Comparison of ENCODE assay signal across 10 cellular contexts in the genomic region with DNA sequence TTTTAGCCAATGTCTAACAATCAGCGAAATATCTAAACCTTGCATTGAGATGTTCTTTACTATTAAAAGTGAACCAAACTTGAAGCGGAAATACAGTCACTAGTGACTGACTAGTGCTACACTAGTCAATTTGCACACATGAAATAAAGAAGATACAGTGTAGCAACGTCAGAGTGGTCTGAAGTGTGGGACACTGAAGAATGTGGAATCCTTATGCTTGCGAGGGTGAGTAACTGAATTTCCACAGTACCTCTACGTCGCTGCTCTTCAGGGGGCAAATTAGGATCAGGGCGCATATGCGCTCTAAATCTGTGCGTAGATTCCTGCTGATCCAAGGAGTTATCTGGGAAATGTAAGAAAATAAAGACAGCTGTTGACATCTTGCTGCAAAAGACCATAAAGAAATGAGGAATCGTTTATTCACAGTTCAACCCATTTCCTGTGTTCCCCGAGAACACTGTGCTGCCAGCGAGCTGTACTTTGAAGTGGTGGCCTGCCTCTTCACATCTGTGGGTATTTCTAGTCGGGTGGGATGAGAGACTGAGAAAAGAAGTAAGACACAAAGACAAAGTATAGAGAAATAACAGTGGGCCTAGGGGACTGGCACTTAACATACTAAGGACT.
DNase-seq lines count a peak whose midpoint lies in the region; ATAC-seq and TF ChIP-seq lines count a peak whose summit lies in the region.
"Had no signal": no experiment of that assay in that cellular context is flagged by ENCODE, and none has a peak within 500 bp of the region (broad histone marks: within the 10 kb centered on the region; RNA-seq: fewer than 3 reads in every experiment).

No MANE protein-coding gene starts in this region.

- H3K4me1 Mint-ChIP-seq in effector memory CD8-positive, alpha-beta T cell (ENCODE audit: low read depth in 2 of 2) = peaks cover 35% of the 10 kb centered on the region in 2 donors
- no peaks in the 10 kb centered on the region for H3K4me1 Mint-ChIP-seq in stimulated activated memory B cell treated with anti-CD40 and anti-IgM and Interleukin-4, amounts not matched to agents 10 μg/mL and 1 μg/mL and 100 μg/mL, for 72 hours

- H3K4me3 Mint-ChIP-seq in effector memory CD8-positive, alpha-beta T cell = peak overlapping the region; percentile 64 to 75
- H3K4me3 Mint-ChIP-seq in stimulated activated memory B cell treated with anti-CD40 and anti-IgM and Interleukin-4, amounts not matched to agents 10 μg/mL and 1 μg/mL and 100 μg/mL, for 72 hours = no peak overlapping the region

- H3K27me3 Mint-ChIP-seq in effector memory CD8-positive, alpha-beta T cell = peaks cover 7 to 12% of the 10 kb centered on the region in 2 donors
- H3K27me3 Mint-ChIP-seq in stimulated activated memory B cell treated with anti-CD40 and anti-IgM and Interleukin-4, amounts not matched to agents 10 μg/mL and 1 μg/mL and 100 μg/mL, for 72 hours = peaks cover 62% of the 10 kb centered on the region

- H3K36me3 Mint-ChIP-seq in effector memory CD8-positive, alpha-beta T cell (ENCODE audit: insufficient read depth) = peaks cover 6% of the 10 kb centered on the region
- H3K36me3 Mint-ChIP-seq in stimulated activated memory B cell treated with anti-CD40 and anti-IgM and Interleukin-4, amounts not matched to agents 10 μg/mL and 1 μg/mL and 100 μg/mL, for 72 hours = no peaks in the 10 kb centered on the region

- DNase-seq in activated CD4-positive, CD25-positive, alpha-beta regulatory T cell treated with anti-CD3 and anti-CD28 coated beads, Interleukin-2, amount 50 U/mL, for 72 hours = no peak
- DNase-seq in activated T-cell treated with anti-CD3 and anti-CD28 coated beads for 48 hours (ENCODE audit: low read depth) = peak; percentile 26
- peak; percentile 33 to 39 (median 34) for DNase-seq in effector memory CD8-positive, alpha-beta T cell
- peak; percentile 13 for DNase-seq in stimulated activated CD8-positive, alpha-beta memory T cell treated with anti-CD3 and anti-CD28 coated beads, Interleukin-12 subunit alpha, Interleukin-12 subunit beta, amount 100 ng/mL, for 1 hour (ENCODE audit: low read depth)
- no peak for DNase-seq in erythroblast (lab: John Stamatoyannopoulos, UW)
- no peak for DNase-seq in islet precursor cell
- DNase-seq: 8988T, ovary had no signal

- no peaks in the 10 kb centered on the region for H3K9me3 Mint-ChIP-seq in effector memory CD8-positive, alpha-beta T cell
- no peaks in the 10 kb centered on the region for H3K9me3 Mint-ChIP-seq in stimulated activated memory B cell treated with anti-CD40 and anti-IgM and Interleukin-4, amounts not matched to agents 10 μg/mL and 1 μg/mL and 100 μg/mL, for 72 hours

- H3K27ac Mint-ChIP-seq in effector memory CD8-positive, alpha-beta T cell = peak overlapping the region; percentile 71 to 81
- H3K27ac Mint-ChIP-seq in stimulated activated memory B cell treated with anti-CD40 and anti-IgM and Interleukin-4, amounts not matched to agents 10 μg/mL and 1 μg/mL and 100 μg/mL, for 72 hours = no peak overlapping the region

- peak; percentile 58 to 63 for ATAC-seq in activated CD4-positive, CD25-positive, alpha-beta regulatory T cell treated with anti-CD3 and anti-CD28 coated beads, Interleukin-2, amount 50 U/mL, for 24 hours
- ATAC-seq in effector memory CD8-positive, alpha-beta T cell (replicated peaks) = peak; percentile 93
- ATAC-seq in stimulated activated memory B cell treated with anti-CD40 and anti-IgM and Interleukin-4, amounts not matched to agents 10 μg/mL and 1 μg/mL and 100 μg/mL, for 72 hours = no peak

- TF ChIP-seq POLR2A in erythroblast (IDR thresholded peaks at IDR 0.05; ENCODE audit: low read length) = no peak

Comparison
In these comparisons a context has a peak if more than half of its experiments do, and no peak if none do; other contexts are left out.
1. DNase-seq: peak in activated T-cell treated with anti-CD3 and anti-CD28 coated beads for 48 hours (single experiment), effector memory CD8-positive, alpha-beta T cell (3 of 3) and stimulated activated CD8-positive, alpha-beta memory T cell treated with anti-CD3 and anti-CD28 coated beads, Interleukin-12 subunit alpha, Interleukin-12 subunit beta, amount 100 ng/mL, for 1 hour (single experiment); none in activated CD4-positive, CD25-positive, alpha-beta regulatory T cell treated with anti-CD3 and anti-CD28 coated beads, Interleukin-2, amount 50 U/mL, for 72 hours (single experiment), erythroblast (0 of 2) and islet precursor cell (single experiment).